Comparison of ENCODE assay signal across 8 cellular contexts in the genomic region with DNA sequence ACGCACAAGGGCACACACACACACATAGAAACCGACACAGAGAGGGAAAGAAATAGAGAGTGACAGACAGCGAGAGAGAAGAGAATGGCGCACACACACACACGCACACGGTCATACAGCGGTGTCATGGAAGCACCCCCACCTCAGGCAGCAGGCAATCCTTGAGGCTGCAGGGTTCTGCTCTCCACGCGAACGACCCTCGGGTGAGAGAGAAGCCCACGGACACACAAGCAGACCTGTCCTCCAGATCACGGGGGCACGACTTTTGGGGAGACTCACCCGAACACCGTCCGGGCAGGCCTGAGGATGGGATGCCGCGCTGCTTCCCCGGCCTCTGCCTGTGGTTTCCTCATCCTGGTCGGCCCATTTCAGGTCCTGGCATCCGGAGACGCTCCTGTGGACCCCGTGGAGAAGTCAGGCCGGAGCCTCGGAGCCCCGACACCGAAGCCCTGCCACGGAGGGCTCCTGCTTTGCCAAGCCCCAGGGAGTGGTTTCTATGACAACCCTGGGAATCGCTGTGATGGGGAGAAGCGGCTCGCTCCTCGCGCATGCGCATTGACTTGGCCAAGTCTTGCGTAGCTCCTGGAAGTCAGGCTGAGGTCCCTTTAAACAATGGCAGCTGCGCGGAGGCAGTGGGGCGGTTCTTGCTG.
DNase-seq lines count a peak whose midpoint lies in the region; ATAC-seq and TF ChIP-seq lines count a peak whose summit lies in the region.

No MANE protein-coding gene starts in this region.

- H3K4me3 Mint-ChIP-seq in glutamatergic neuron (ENCODE audit: unreplicated experiment), result no peak overlapping the region

- TF ChIP-seq CTCF in fibroblast of villous mesenchyme (IDR thresholded peaks at IDR 0.05; ENCODE audit: insufficient read depth, low read depth, low read length) (no peak), retinal pigment epithelial cell (conservative IDR thresholded peaks at IDR 0.05; ENCODE audit: low read depth, low read length) (no peak), glutamatergic neuron (IDR thresholded peaks at IDR 0.05; ENCODE audit: partially characterized antibody, unreplicated experiment) (no peak)

- H3K27me3 Mint-ChIP-seq in glutamatergic neuron (ENCODE audit: unreplicated experiment), result no peaks in the 10 kb centered on the region

- no peaks in the 10 kb centered on the region for H3K4me1 Mint-ChIP-seq in glutamatergic neuron (ENCODE audit: low read depth, unreplicated experiment)

- H3K9me3 Mint-ChIP-seq in glutamatergic neuron (ENCODE audit: unreplicated experiment), result peaks cover 1% of the 10 kb centered on the region

- H3K27ac Mint-ChIP-seq in glutamatergic neuron (ENCODE audit: unreplicated experiment), result no peak overlapping the region

- no peaks in the 10 kb centered on the region for H3K36me3 Mint-ChIP-seq in glutamatergic neuron (ENCODE audit: unreplicated experiment)

- no peak for ATAC-seq in HG03025 (IDR thresholded peaks at IDR 0.05; ENCODE audit: low FRiP score, unreplicated experiment)
- no peak for ATAC-seq in GM19035 (IDR thresholded peaks at IDR 0.05; ENCODE audit: unreplicated experiment)

- DNase-seq in HCEC 1CT (peak; percentile 20), activated T-cell treated with anti-CD3 and anti-CD28 coated beads for 4 hours (peak; percentile 8), fibroblast of villous mesenchyme (ENCODE audit: low read depth) (peak; percentile 67), retinal pigment epithelial cell (ENCODE audit: low read depth) (no peak), D341Med (ENCODE audit: low spot score) (no peak), glutamatergic neuron (no peak)

- H3K4me3 ChIP-seq in fibroblast of villous mesenchyme (ENCODE audit: low read depth, low read length) (peak overlapping the region; percentile 61), retinal pigment epithelial cell (ENCODE audit: low read length) (peak overlapping the region; percentile 39)

Comparison
In these comparisons a context has a peak if more than half of its experiments do, and no peak if none do; other contexts are left out.
1. DNase-seq: peak in HCEC 1CT (single experiment), activated T-cell treated with anti-CD3 and anti-CD28 coated beads for 4 hours (single experiment) and fibroblast of villous mesenchyme (single experiment); none in retinal pigment epithelial cell (single experiment), D341Med (single experiment) and glutamatergic neuron (single experiment).